8 cellular contexts compared by ENCODE assay signal in the genomic region with DNA sequence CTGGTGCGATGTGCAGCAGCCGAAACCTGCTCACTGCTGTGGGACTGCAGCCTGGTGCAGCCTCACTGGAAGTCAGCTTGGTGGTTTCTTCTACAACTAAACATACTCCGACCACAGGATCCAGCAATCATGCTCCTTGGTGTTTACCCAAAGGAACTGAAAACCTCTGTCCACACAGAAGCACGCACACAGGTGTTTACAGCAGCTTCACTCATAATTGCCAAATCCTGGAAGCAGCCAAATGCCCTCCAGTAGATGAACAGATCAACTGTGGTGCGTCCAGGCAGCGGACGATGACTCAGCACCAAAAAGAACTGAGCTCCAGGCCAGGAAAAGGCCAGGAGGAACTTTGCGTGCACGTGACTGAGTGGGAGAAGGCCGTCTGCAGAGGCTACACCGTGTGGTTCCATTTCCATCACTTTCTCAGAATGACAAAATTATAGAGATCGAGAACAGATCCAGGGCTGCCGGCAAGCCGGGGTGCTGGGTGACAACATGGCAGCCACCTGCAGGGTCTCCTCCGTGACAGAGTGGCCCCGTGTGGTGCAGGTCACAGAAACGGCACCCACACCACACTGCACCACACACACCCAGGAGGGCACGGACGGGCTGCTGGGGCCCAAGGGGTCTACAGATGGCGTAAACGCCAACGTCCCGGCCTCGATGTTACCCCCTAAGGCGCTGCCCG.
DNase-seq lines count a peak whose midpoint lies in the region; ATAC-seq and TF ChIP-seq lines count a peak whose summit lies in the region.

No MANE protein-coding gene starts in this region.

- TF ChIP-seq POLR2A in erythroblast (IDR thresholded peaks at IDR 0.05; ENCODE audit: low read length), result no peak

- peak; percentile 89 for DNase-seq in OCI-M1 (lab: John Stamatoyannopoulos, UW)
- peak; percentile 31 to 40 for DNase-seq in erythroblast (lab: John Stamatoyannopoulos, UW)
- peak; percentile 43 for DNase-seq in pons (ENCODE audit: low spot score)
- DNase-seq in NCI-H446 treated with DMSO at 0.1 percent for 48 hours (lab: John Stamatoyannopoulos, UW), result no peak
- no peak for DNase-seq in iPS-NIHi7 (ENCODE audit: extremely low spot score)
- DNase-seq in activated effector memory CD4-positive, alpha-beta T cell treated with Interleukin-2 at 50 U/mL for 16 hours, result no peak

- ATAC-seq in GM19043 (IDR thresholded peaks at IDR 0.05; ENCODE audit: low read depth, unreplicated experiment) (peak; percentile 82), HG02610 (IDR thresholded peaks at IDR 0.05; ENCODE audit: unreplicated experiment) (no peak)

Comparison
In these comparisons a context has a peak if more than half of its experiments do, and no peak if none do; other contexts are left out.
1. DNase-seq: peak in OCI-M1 (single experiment), erythroblast (2 of 2) and pons (single experiment); none in NCI-H446 treated with DMSO at 0.1 percent for 48 hours (single experiment), iPS-NIHi7 (single experiment) and activated effector memory CD4-positive, alpha-beta T cell treated with Interleukin-2 at 50 U/mL for 16 hours (single experiment).